Comparison of ENCODE assay signal across 15 cellular contexts in the genomic region with DNA sequence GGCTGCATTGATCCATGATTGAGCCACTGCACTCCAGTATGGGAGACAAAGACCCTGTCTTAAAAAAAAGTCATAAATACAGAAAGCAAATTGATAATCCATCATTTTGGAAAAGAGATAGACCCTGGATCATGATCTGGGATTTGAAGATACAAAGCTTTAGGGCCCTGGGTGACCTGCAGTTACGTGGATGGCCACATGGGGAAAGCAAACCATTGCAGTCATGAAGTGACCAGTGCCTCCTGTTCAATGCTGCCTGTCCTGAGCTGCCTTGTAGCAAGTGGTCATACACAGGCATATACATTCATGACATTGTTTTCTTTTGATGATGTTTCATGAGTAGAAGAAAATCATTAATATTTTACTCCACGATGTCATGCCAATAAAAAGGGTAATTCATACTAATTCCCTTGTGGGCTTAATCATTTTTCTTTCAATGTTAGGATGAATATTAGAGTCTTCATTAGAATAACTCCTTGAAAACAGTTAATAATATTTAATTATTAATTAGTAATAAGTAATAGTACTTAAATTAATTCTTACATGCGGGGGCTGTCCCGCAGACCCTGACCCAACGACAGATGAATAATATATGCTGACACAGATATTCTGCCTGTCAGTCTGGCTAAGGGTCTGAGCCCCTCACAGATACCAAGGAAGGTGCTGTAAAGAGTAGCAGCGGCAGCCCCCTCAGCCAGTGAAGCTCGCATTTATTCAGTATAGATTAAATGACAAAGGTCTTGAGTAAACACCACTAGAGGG.
A peak's percentile ranks its signal among the peaks of the same experiment; 100 is the strongest.
DNase-seq lines count a peak whose midpoint lies in the region; ATAC-seq and TF ChIP-seq lines count a peak whose summit lies in the region.
"Had no signal": no experiment of that assay in that cellular context is flagged by ENCODE, and none has a peak within 500 bp of the region (broad histone marks: within the 10 kb centered on the region; RNA-seq: fewer than 3 reads in every experiment).

No MANE protein-coding gene starts in this region.

- H3K27me3 ChIP-seq in breast epithelium (no peaks in the 10 kb centered on the region), smooth muscle cell (ENCODE audit: low read depth) (no peaks in the 10 kb centered on the region)

- intact Hi-C loops in MCF 10A (cut with micrococcal nuclease): no loop called here
- intact Hi-C loops in breast epithelium (cut with DNase I; ENCODE audit: low total_unique reads): no loop called here

- H3K9ac ChIP-seq in smooth muscle cell (ENCODE audit: low read depth): no peak overlapping the region

- no peak for TF ChIP-seq POLR2A in breast epithelium (IDR thresholded peaks at IDR 0.05)

- H3K4me3 ChIP-seq in breast epithelium (no peak overlapping the region), smooth muscle cell (no peak overlapping the region)

- peaks cover 48% of the 10 kb centered on the region for H3K27me3 Mint-ChIP-seq in MCF 10A (ENCODE audit: insufficient read depth, unreplicated experiment)
- H3K27me3 Mint-ChIP-seq: activated CD8-positive, alpha-beta memory T cell treated with anti-CD3 and anti-CD28 coated beads, Interleukin-2, amount 10 ng/mL, durations not matched to agents 7 days and 5 days; progenitor cell of endocrine pancreas; stimulated activated memory B cell treated with anti-CD40 and anti-IgM and Interleukin-4, amounts not matched to agents 10 μg/mL and 1 μg/mL and 100 μg/mL, for 72 hours had no signal

- no peak overlapping the region for H3K4me3 Mint-ChIP-seq in MCF 10A (ENCODE audit: unreplicated experiment)
- H3K4me3 Mint-ChIP-seq: activated CD8-positive, alpha-beta memory T cell treated with anti-CD3 and anti-CD28 coated beads, Interleukin-2, amount 10 ng/mL, durations not matched to agents 7 days and 5 days; stimulated activated memory B cell treated with anti-CD40 and anti-IgM and Interleukin-4, amounts not matched to agents 10 μg/mL and 1 μg/mL and 100 μg/mL, for 72 hours had no signal

- TF ChIP-seq CTCF in MCF 10A (IDR thresholded peaks at IDR 0.05; ENCODE audit: unreplicated experiment) (peak; percentile 39), breast epithelium (IDR thresholded peaks at IDR 0.05) (peak in 1 of 3 donors; percentile 7), smooth muscle cell (IDR thresholded peaks at IDR 0.05; ENCODE audit: borderline replicate concordance, insufficient read depth, poor library complexity, severe bottlenecking) (peak; percentile 19)

- H3K36me3 ChIP-seq in breast epithelium (no peaks in the 10 kb centered on the region), smooth muscle cell (ENCODE audit: low read depth) (no peaks in the 10 kb centered on the region)

- POLR2A ChIA-PET in MCF 10A (lab: Yijun Ruan, JAX): no interaction called here

- H3K27ac ChIP-seq in breast epithelium (no peak overlapping the region), smooth muscle cell (ENCODE audit: low read depth) (no peak overlapping the region)

- no peaks in the 10 kb centered on the region for H3K4me1 Mint-ChIP-seq in MCF 10A (ENCODE audit: insufficient read depth, unreplicated experiment)
- H3K4me1 Mint-ChIP-seq: activated CD8-positive, alpha-beta memory T cell treated with anti-CD3 and anti-CD28 coated beads, Interleukin-2, amount 10 ng/mL, durations not matched to agents 7 days and 5 days; stimulated activated memory B cell treated with anti-CD40 and anti-IgM and Interleukin-4, amounts not matched to agents 10 μg/mL and 1 μg/mL and 100 μg/mL, for 72 hours had no signal

- no peak overlapping the region for H3K4me2 ChIP-seq in smooth muscle cell

- no peak overlapping the region for H2AFZ ChIP-seq in smooth muscle cell (ENCODE audit: low read depth)

- no peaks in the 10 kb centered on the region for H3K36me3 Mint-ChIP-seq in MCF 10A (ENCODE audit: insufficient read depth, unreplicated experiment)
- H3K36me3 Mint-ChIP-seq: activated CD8-positive, alpha-beta memory T cell treated with anti-CD3 and anti-CD28 coated beads, Interleukin-2, amount 10 ng/mL, durations not matched to agents 7 days and 5 days; activated naive CD4-positive, alpha-beta T cell treated with anti-CD3 and anti-CD28 coated beads, Interleukin-2, amount 50 U/mL, for 72 hours; stimulated activated memory B cell treated with anti-CD40 and anti-IgM and Interleukin-4, amounts not matched to agents 10 μg/mL and 1 μg/mL and 100 μg/mL, for 72 hours had no signal

- CTCF ChIA-PET in MCF 10A (lab: Yijun Ruan, JAX): interaction anchor here (0.6 to 1.7 kb wide), 4 partner anchors 31 to 1422 kb away, joined by 3 to 4 read pairs (median 4); no protein-coding TSS in a partner anchor

- DNase-seq in MCF 10A (ENCODE audit: unreplicated experiment): peak; percentile 38
- no peak for DNase-seq in breast epithelium (ENCODE audit: low spot score in 2 of 2)
- DNase-seq in NCI-H460 (ENCODE audit: extremely low read depth, low read depth): peak; percentile 21
- peak; percentile 10 for DNase-seq in cerebellar cortex (ENCODE audit: low spot score)
- DNase-seq in smooth muscle cell (lab: John Stamatoyannopoulos, UW; ENCODE audit: unreplicated experiment): no peak
- no peak for DNase-seq in NCI-H226
- DNase-seq in D341Med (ENCODE audit: low spot score): no peak
- DNase-seq: activated CD8-positive, alpha-beta memory T cell treated with anti-CD3 and anti-CD28 coated beads, Interleukin-2, amount 10 ng/mL, durations not matched to agents 7 days and 5 days; NCI-H2171 treated with DMSO at 0.1 percent for 48 hours; stimulated activated CD4-positive, alpha-beta T cell treated with anti-CD3 and anti-CD28 coated beads, Interleukin-4, amount 100 ng/mL, for 1 hour had no signal

- BruUV-seq in MCF 10A (replicated peaks; lab: Mats Ljungman, UMichigan): no TSS peak

- peaks cover 7% of the 10 kb centered on the region for H3K9me3 Mint-ChIP-seq in MCF 10A (ENCODE audit: unreplicated experiment)

- ATAC-seq in GM18498 (IDR thresholded peaks at IDR 0.05; ENCODE audit: unreplicated experiment): no peak
- ATAC-seq: activated CD8-positive, alpha-beta memory T cell treated with anti-CD3 and anti-CD28 coated beads, Interleukin-2, amount 10 ng/mL, durations not matched to agents 7 days and 5 days; activated naive CD4-positive, alpha-beta T cell treated with anti-CD3 and anti-CD28 coated beads, Interleukin-2, amount 50 U/mL, for 72 hours; Right ventricle myocardium inferior; stimulated activated memory B cell treated with anti-CD40 and anti-IgM and Interleukin-4, amounts not matched to agents 10 μg/mL and 1 μg/mL and 100 μg/mL, for 72 hours had no signal

- no peaks in the 10 kb centered on the region for H3K4me1 ChIP-seq in breast epithelium
- no peaks in the 10 kb centered on the region for H3K4me1 ChIP-seq in smooth muscle cell (ENCODE audit: low read depth)

- WGBS in smooth muscle cell (ENCODE audit: low lambda C conversion rate): 96% methylated on average over 7 of the region's 7 CpGs

- peaks cover 6% of the 10 kb centered on the region for H3F3A ChIP-seq in smooth muscle cell (ENCODE audit: low read depth)

- no peaks in the 10 kb centered on the region for H4K20me1 ChIP-seq in smooth muscle cell (ENCODE audit: low read depth)

- no peaks in the 10 kb centered on the region for H3K79me2 ChIP-seq in smooth muscle cell (ENCODE audit: low read depth)

- no peak overlapping the region for H3K27ac Mint-ChIP-seq in MCF 10A (ENCODE audit: low read depth, unreplicated experiment)
- H3K27ac Mint-ChIP-seq: activated CD8-positive, alpha-beta memory T cell treated with anti-CD3 and anti-CD28 coated beads, Interleukin-2, amount 10 ng/mL, durations not matched to agents 7 days and 5 days; activated naive CD4-positive, alpha-beta T cell treated with anti-CD3 and anti-CD28 coated beads, Interleukin-2, amount 50 U/mL, for 72 hours; stimulated activated memory B cell treated with anti-CD40 and anti-IgM and Interleukin-4, amounts not matched to agents 10 μg/mL and 1 μg/mL and 100 μg/mL, for 72 hours had no signal

- H3K9me3 ChIP-seq in breast epithelium (no peaks in the 10 kb centered on the region), smooth muscle cell (replicated peaks; ENCODE audit: low read depth) (no peaks in the 10 kb centered on the region)

Comparison
In these comparisons a context has a peak if more than half of its experiments do, and no peak if none do; other contexts are left out.
1. DNase-seq: peak in MCF 10A (single experiment), NCI-H460 (single experiment) and cerebellar cortex (single experiment); none in breast epithelium (0 of 2), smooth muscle cell (single experiment), NCI-H226 (single experiment) and D341Med (single experiment).